9 cellular contexts compared by ENCODE assay signal in genomic region chr3:140910860-140911259, GRCh38. TPM values are rescaled to one million over a fixed set of nuclear protein-coding genes. Genes with fewer than 3 reads are reported as not detected.
DNase-seq lines count a peak whose midpoint lies in the region; ATAC-seq, FAIRE-seq and TF ChIP-seq lines count a peak whose summit lies in the region.
"Had no signal": no experiment of that assay in that cellular context is flagged by ENCODE, and none has a peak within 500 bp of the region (broad histone marks: within the 10 kb centered on the region; RNA-seq: fewer than 3 reads in every experiment).

No MANE protein-coding gene starts in this region.

- H2AK5ac ChIP-seq in H1 (ENCODE audit: low read depth, low read length): no peak overlapping the region

- no peak overlapping the region for H2BK12ac ChIP-seq in H1 (ENCODE audit: low read depth, low read length)

- no peak overlapping the region for H3K9ac ChIP-seq in H1 (replicated peaks in 1 of 4; ENCODE audit: extremely low read depth in 1 of 4, low read depth in 3 of 4, low read length in 3 of 4)

- peak overlapping the region; percentile 97 for H2AFZ ChIP-seq in H1 (ENCODE audit: low read length)
- peak overlapping the region; percentile 13 for H2AFZ ChIP-seq in neuron (ENCODE audit: low read depth, low read length)

- TF ChIP-seq EP300 in H1 (IDR thresholded peaks at IDR 0.05; ENCODE audit: borderline replicate concordance in 1 of 2, low read depth in 2 of 2, low read length in 2 of 2): no peak

- H4K8ac ChIP-seq in H1 (ENCODE audit: extremely low read depth, insufficient read depth, low read length): peak overlapping the region; percentile 85; the same call in 1 of the 2 replicates

- H2BK15ac ChIP-seq in H1 (ENCODE audit: low read length): no peak overlapping the region

- no peak overlapping the region for H2BK5ac ChIP-seq in H1 (ENCODE audit: low read depth, low read length)

- no peak overlapping the region for H4K91ac ChIP-seq in H1 (replicated peaks; ENCODE audit: insufficient read length, low read length)

- peak overlapping the region; percentile 59 to 67; a peak in 3 of 4 replicates for H3K4me2 ChIP-seq in H1 (ENCODE audit: insufficient read depth in 1 of 2, low read depth in 2 of 2, low read length in 2 of 2)

- H3K27ac ChIP-seq in H1 (ENCODE audit: low read depth, low read length): no peak overlapping the region
- H3K27ac ChIP-seq: HL-60 had no signal

- H4K5ac ChIP-seq in H1 (ENCODE audit: insufficient read length, low read depth, low read length): peak overlapping the region; percentile 45

- TF ChIP-seq POLR2A in H1 (IDR thresholded peaks at IDR 0.05; ENCODE audit: control extremely low read depth in 1 of 2, low read depth in 2 of 2, low read length in 2 of 2): no peak

- CTCF ChIA-PET in H1 (lab: Charles Lee; ENCODE audit: partially characterized antibody): interaction anchor here (0.8 to 1.9 kb wide), 4 partner anchors 12 to 87 kb away, joined by 3 to 10 read pairs (median 6); no protein-coding TSS in a partner anchor

- no peaks in the 10 kb centered on the region; a peak in 2 of 7 replicates for H3K4me1 ChIP-seq in H1 (replicated peaks in 1 of 4; ENCODE audit: control insufficient read depth in 3 of 4, insufficient read depth in 4 of 4, low read length in 3 of 4)
- peaks cover 9% of the 10 kb centered on the region for H3K4me1 ChIP-seq in neuron (ENCODE audit: insufficient read depth, low read length)

- no peaks in the 10 kb centered on the region; a peak in 1 of 7 replicates for H3K27me3 ChIP-seq in H1 (replicated peaks in 1 of 4; ENCODE audit: control insufficient read depth in 3 of 4, extremely low read depth in 1 of 4, insufficient read depth in 3 of 4, low read length in 3 of 4)
- peaks cover 5% of the 10 kb centered on the region for H3K27me3 ChIP-seq in neuron (ENCODE audit: insufficient read depth, low read length)

- peak; percentile 10 for DNase-seq in EL
- peak; percentile 6 for DNase-seq in NCI-H1694 (lab: John Stamatoyannopoulos, UW)
- DNase-seq in H1 (ENCODE audit: low read depth in 1 of 2, low spot score in 2 of 2): peak; percentile 9 to 66
- DNase-seq in NCI-H187 treated with DMSO at 0.1 percent for 48 hours (lab: John Stamatoyannopoulos, UW): no peak
- no peak for DNase-seq in HPDE6-E6E7 (ENCODE audit: extremely low spot score)

- no peak overlapping the region; the same call in 1 of the 2 replicates for H3K18ac ChIP-seq in H1 (ENCODE audit: extremely low read depth, low read length)

- 40% methylated on average over 5 of the region's 5 CpGs; no CpG with 5 or more reads in 1 of the 2 experiments for WGBS in H1 (ENCODE audit: extremely low coverage in 1 of 2, insufficient coverage in 1 of 2, insufficient read length in 1 of 2, insufficient replicate concordance in 2 of 2, low coverage in 1 of 2, low lambda C conversion rate in 2 of 2, missing lambda C conversion rate in 1 of 2), 2 experiments

- H3K23me2 ChIP-seq in H1 (ENCODE audit: low read depth, low read length): no peaks in the 10 kb centered on the region

- H2BK120ac ChIP-seq in H1 (replicated peaks; ENCODE audit: low read depth, low read length): no peak overlapping the region

- POLR2A ChIA-PET in H1 (lab: Charles Lee; ENCODE audit: partially characterized antibody): interaction anchor here (1.2 kb wide), 1 partner anchor 19 kb away, joined by 4 read pairs; no protein-coding TSS in a partner anchor

- H3K79me1 ChIP-seq in H1 (ENCODE audit: low read depth, low read length): no peaks in the 10 kb centered on the region

- H3K23ac ChIP-seq in H1 (ENCODE audit: insufficient read length): no peak overlapping the region

- peak in 2 of 3 experiments; percentile 21 to 43; a peak in 2 of 4 replicates for TF ChIP-seq CTCF in H1 (IDR thresholded peaks at IDR 0.05; ENCODE audit: control extremely low read depth in 1 of 3, insufficient read depth in 1 of 3, low read depth in 1 of 3, low read length in 3 of 3)

- H3K36me3 ChIP-seq in H1 (ENCODE audit: control insufficient read depth in 2 of 4, insufficient read depth in 4 of 4, low read length in 3 of 4) (no peaks in the 10 kb centered on the region), neuron (ENCODE audit: insufficient read depth, low read length) (no peaks in the 10 kb centered on the region)

- peak overlapping the region; percentile 35 to 54 (median 42); a peak in 6 of 8 replicates for H3K4me3 ChIP-seq in H1 (ENCODE audit: extremely low read depth in 1 of 4, insufficient read depth in 2 of 4, low read depth in 3 of 4, low read length in 4 of 4)
- peak overlapping the region; percentile 29 for H3K4me3 ChIP-seq in neuron (ENCODE audit: low read length)

- no peak overlapping the region for H2BK20ac ChIP-seq in H1 (ENCODE audit: low read length)

- TF ChIP-seq RAD21 in H1 (IDR thresholded peaks at IDR 0.05 in 1 of 2, conservative IDR thresholded peaks at IDR 0.05 in 1 of 2; ENCODE audit: low read depth in 2 of 2, low read length in 2 of 2): no peak

- no peaks in the 10 kb centered on the region for H3K9me3 ChIP-seq in H1 (ENCODE audit: insufficient read depth in 2 of 2, low read depth in 1 of 2, low read length in 1 of 2)
- H3K9me3 ChIP-seq in neuron (ENCODE audit: low read length): no peaks in the 10 kb centered on the region

- no peak overlapping the region for H3K14ac ChIP-seq in H1 (ENCODE audit: insufficient read length)

- H3K56ac ChIP-seq in H1 (replicated peaks; ENCODE audit: insufficient read length, low read depth, low read length): no peak overlapping the region

- peak; percentile 90 for FAIRE-seq in H1 (lab: Jason Lieb, UNC)

- H3K4ac ChIP-seq in H1 (replicated peaks; ENCODE audit: insufficient read length, low read depth, low read length): no peak overlapping the region

- H4K20me1 ChIP-seq in H1 (replicated peaks in 1 of 2; ENCODE audit: control insufficient read depth in 1 of 2, insufficient read depth in 2 of 2, low read length in 2 of 2): no peaks in the 10 kb centered on the region

- H3K79me2 ChIP-seq in H1 (ENCODE audit: control insufficient read depth in 1 of 2, insufficient read depth in 2 of 2, low read length in 2 of 2): no peaks in the 10 kb centered on the region

- ATAC-seq in GM18907 (IDR thresholded peaks at IDR 0.05; ENCODE audit: unreplicated experiment): no peak
- no peak for ATAC-seq in esophagus mucosa

TF ChIP-seq in H1, 55 proteins besides CTCF, POLR2A, EP300 and RAD21:
- TF ChIP-seq CBX5 (IDR thresholded peaks at IDR 0.05; ENCODE audit: low read depth, low read length): no peak
- no peak for TF ChIP-seq FOSL1 (IDR thresholded peaks at IDR 0.05; ENCODE audit: insufficient read depth, low read depth, low read length)
- no peak for TF ChIP-seq SP1 (IDR thresholded peaks at IDR 0.05; ENCODE audit: low read depth, low read length)
- peak; percentile 87 for TF ChIP-seq YY1 (IDR thresholded peaks at IDR 0.05; ENCODE audit: low read depth, low read length)
- TF ChIP-seq SIRT6 (IDR thresholded peaks at IDR 0.05; ENCODE audit: low read length): no peak
- TF ChIP-seq MAX (IDR thresholded peaks at IDR 0.05): no peak
- no peak for TF ChIP-seq SUZ12 (IDR thresholded peaks at IDR 0.05; ENCODE audit: low read length)
- TF ChIP-seq SIX5 (IDR thresholded peaks at IDR 0.05; ENCODE audit: low read depth, low read length): peak; percentile 81
- TF ChIP-seq USF2 (IDR thresholded peaks at IDR 0.05; ENCODE audit: low read length): no peak
- no peak for TF ChIP-seq JUN (IDR thresholded peaks at IDR 0.05; ENCODE audit: low read depth, low read length)
- no peak for TF ChIP-seq POLR2AphosphoS5 (IDR thresholded peaks at IDR 0.05; ENCODE audit: low read depth, low read length)
- TF ChIP-seq BRCA1 (IDR thresholded peaks at IDR 0.05; ENCODE audit: low read depth, low read length): no peak
- no peak for TF ChIP-seq CEBPB (IDR thresholded peaks at IDR 0.05; ENCODE audit: low read depth, low read length)

RNA-seq across cellular contexts. Expression of gene SLC25A36, which starts 30.8 kb away (rescaled TPM):
- 71.8 and 74.6 TPM in 2 replicates for total RNA-seq in H1 (2021; fragmentation: NEBNext Ultra II Directional; extraction: Animal tissue kit (Norgen Biotek cat#: 25700))
- polyA plus RNA-seq in H1 (2011; rRNA removed): 38.1 and 42.9 TPM in 2 replicates
- polyA plus RNA-seq in H1 (2011; cell fraction: cytosol; rRNA removed): 52.2 TPM
- 67.4 TPM for polyA plus RNA-seq in H1 (2011; cell fraction: nucleus; rRNA removed)
- polyA plus RNA-seq in H1 (2012, experiment 1 of 2): 30.1 to 51.5 TPM (median 43.0 TPM) in 4 replicates
- polyA plus RNA-seq in H1 (2012, experiment 2 of 2): 2.4 TPM
- 67.8 TPM for polyA plus RNA-seq in H1 (2013, experiment 1 of 2)
- polyA plus RNA-seq in H1 (2013, experiment 2 of 2): 60.3 TPM
- polyA minus RNA-seq in H1 (2011; rRNA and poly(A)+ RNA removed): 64.8 and 91.5 TPM in 2 replicates
- 52.4 TPM for polyA minus RNA-seq in H1 (2011; cell fraction: cytosol; rRNA and poly(A)+ RNA removed)
- polyA minus RNA-seq in H1 (2011; cell fraction: nucleus; rRNA and poly(A)+ RNA removed): 170 TPM
- 17.5 TPM for total RNA-seq in esophagus mucosa

Comparison
In these comparisons a context has a peak if more than half of its experiments do, and no peak if none do; other contexts are left out.
1. DNase-seq: peak in EL (single experiment), NCI-H1694 (single experiment) and H1 (2 of 2); none in NCI-H187 treated with DMSO at 0.1 percent for 48 hours (single experiment) and HPDE6-E6E7 (single experiment).